Comparison of ENCODE assay signal across 1 cellular context in genomic region chr2:75309596-75310290, GRCh38.
TF ChIP-seq lines count a peak whose summit lies in the region.

No MANE protein-coding gene starts in this region.

TF ChIP-seq in WTC11, 78 proteins besides CTCF, POLR2A, EP300 and RAD21 (continued from another document):
- TF ChIP-seq, protein P1, sequence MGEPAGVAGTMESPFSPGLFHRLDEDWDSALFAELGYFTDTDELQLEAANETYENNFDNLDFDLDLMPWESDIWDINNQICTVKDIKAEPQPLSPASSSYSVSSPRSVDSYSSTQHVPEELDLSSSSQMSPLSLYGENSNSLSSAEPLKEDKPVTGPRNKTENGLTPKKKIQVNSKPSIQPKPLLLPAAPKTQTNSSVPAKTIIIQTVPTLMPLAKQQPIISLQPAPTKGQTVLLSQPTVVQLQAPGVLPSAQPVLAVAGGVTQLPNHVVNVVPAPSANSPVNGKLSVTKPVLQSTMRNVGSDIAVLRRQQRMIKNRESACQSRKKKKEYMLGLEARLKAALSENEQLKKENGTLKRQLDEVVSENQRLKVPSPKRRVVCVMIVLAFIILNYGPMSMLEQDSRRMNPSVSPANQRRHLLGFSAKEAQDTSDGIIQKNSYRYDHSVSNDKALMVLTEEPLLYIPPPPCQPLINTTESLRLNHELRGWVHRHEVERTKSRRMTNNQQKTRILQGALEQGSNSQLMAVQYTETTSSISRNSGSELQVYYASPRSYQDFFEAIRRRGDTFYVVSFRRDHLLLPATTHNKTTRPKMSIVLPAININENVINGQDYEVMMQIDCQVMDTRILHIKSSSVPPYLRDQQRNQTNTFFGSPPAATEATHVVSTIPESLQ (CRISPR knock-in tag; IDR thresholded peaks at IDR 0.05), result no peak
- TF ChIP-seq IRF2 (CRISPR knock-in tag; IDR thresholded peaks at IDR 0.05; ENCODE audit: borderline replicate concordance, low read depth) (no peak), MYBL2 (CRISPR knock-in tag; IDR thresholded peaks at IDR 0.05) (no peak), EMX1 (CRISPR knock-in tag; IDR thresholded peaks at IDR 0.05) (no peak)
- TF ChIP-seq, protein P2, sequence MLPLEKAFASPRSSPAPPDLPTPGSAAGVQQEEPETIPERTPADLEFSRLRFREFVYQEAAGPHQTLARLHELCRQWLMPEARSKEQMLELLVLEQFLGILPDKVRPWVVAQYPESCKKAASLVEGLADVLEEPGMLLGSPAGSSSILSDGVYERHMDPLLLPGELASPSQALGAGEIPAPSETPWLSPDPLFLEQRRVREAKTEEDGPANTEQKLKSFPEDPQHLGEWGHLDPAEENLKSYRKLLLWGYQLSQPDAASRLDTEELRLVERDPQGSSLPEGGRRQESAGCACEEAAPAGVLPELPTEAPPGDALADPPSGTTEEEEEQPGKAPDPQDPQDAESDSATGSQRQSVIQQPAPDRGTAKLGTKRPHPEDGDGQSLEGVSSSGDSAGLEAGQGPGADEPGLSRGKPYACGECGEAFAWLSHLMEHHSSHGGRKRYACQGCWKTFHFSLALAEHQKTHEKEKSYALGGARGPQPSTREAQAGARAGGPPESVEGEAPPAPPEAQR (CRISPR knock-in tag; IDR thresholded peaks at IDR 0.05), result no peak
